Comparison of ENCODE assay signal across 2 cellular contexts in the genomic region with DNA sequence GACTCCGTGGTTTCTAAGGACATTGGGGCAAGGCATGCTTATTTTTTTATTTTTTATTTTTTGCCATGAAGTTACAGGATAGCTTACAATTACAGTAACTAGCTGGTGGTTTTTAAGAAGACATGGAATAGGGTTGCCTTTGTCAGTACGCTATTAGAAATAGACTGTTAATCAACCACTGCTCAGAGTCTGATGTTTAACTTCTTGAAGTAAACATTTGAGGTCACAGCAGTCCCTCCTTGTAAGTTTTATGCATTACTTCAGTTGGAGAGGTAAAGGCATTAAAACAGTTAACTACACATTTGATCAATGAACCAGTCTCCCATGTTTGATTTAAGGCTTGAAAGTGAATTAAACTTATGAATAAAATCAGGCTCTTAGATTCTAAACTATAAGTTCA.
TF ChIP-seq lines count a peak whose summit lies in the region.

No MANE protein-coding gene starts in this region.

TF ChIP-seq in GM12878, 131 proteins besides CTCF, POLR2A, EP300 and RAD21 (continues in another document):
- no peak for TF ChIP-seq ZNF687 (IDR thresholded peaks at IDR 0.05)
- TF ChIP-seq, protein P1, sequence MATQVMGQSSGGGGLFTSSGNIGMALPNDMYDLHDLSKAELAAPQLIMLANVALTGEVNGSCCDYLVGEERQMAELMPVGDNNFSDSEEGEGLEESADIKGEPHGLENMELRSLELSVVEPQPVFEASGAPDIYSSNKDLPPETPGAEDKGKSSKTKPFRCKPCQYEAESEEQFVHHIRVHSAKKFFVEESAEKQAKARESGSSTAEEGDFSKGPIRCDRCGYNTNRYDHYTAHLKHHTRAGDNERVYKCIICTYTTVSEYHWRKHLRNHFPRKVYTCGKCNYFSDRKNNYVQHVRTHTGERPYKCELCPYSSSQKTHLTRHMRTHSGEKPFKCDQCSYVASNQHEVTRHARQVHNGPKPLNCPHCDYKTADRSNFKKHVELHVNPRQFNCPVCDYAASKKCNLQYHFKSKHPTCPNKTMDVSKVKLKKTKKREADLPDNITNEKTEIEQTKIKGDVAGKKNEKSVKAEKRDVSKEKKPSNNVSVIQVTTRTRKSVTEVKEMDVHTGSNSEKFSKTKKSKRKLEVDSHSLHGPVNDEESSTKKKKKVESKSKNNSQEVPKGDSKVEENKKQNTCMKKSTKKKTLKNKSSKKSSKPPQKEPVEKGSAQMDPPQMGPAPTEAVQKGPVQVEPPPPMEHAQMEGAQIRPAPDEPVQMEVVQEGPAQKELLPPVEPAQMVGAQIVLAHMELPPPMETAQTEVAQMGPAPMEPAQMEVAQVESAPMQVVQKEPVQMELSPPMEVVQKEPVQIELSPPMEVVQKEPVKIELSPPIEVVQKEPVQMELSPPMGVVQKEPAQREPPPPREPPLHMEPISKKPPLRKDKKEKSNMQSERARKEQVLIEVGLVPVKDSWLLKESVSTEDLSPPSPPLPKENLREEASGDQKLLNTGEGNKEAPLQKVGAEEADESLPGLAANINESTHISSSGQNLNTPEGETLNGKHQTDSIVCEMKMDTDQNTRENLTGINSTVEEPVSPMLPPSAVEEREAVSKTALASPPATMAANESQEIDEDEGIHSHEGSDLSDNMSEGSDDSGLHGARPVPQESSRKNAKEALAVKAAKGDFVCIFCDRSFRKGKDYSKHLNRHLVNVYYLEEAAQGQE (IDR thresholded peaks at IDR 0.05; ENCODE audit: low read depth, low read length) = no peak
- TF ChIP-seq, protein P2, sequence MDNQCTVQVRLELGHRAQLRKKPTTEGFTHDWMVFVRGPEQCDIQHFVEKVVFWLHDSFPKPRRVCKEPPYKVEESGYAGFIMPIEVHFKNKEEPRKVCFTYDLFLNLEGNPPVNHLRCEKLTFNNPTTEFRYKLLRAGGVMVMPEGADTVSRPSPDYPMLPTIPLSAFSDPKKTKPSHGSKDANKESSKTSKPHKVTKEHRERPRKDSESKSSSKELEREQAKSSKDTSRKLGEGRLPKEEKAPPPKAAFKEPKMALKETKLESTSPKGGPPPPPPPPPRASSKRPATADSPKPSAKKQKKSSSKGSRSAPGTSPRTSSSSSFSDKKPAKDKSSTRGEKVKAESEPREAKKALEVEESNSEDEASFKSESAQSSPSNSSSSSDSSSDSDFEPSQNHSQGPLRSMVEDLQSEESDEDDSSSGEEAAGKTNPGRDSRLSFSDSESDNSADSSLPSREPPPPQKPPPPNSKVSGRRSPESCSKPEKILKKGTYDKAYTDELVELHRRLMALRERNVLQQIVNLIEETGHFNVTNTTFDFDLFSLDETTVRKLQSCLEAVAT (IDR thresholded peaks at IDR 0.05) = no peak
- TF ChIP-seq RELB (IDR thresholded peaks at IDR 0.05; ENCODE audit: low read depth) = no peak
- no peak for TF ChIP-seq MXI1 (IDR thresholded peaks at IDR 0.05; ENCODE audit: low read depth, low read length)
- TF ChIP-seq BACH1 (IDR thresholded peaks at IDR 0.05; ENCODE audit: borderline replicate concordance) = no peak
- no peak for TF ChIP-seq LARP7 (IDR thresholded peaks at IDR 0.05)
- no peak for TF ChIP-seq RELA (IDR thresholded peaks at IDR 0.05; ENCODE audit: borderline replicate concordance, partially characterized antibody)
- no peak for TF ChIP-seq EZH2 (IDR thresholded peaks at IDR 0.05; ENCODE audit: borderline replicate concordance, control insufficient read depth, low read depth, low read length)

TF ChIP-seq in GM12891, 5 proteins besides CTCF, POLR2A, EP300 and RAD21:
- TF ChIP-seq SPI1 (IDR thresholded peaks at IDR 0.05; ENCODE audit: low read depth, low read length) (no peak), PAX5 (IDR thresholded peaks at IDR 0.05; ENCODE audit: insufficient read depth, low read length, severe bottlenecking) (no peak), TAF1 (IDR thresholded peaks at IDR 0.05; ENCODE audit: low read depth, low read length) (no peak), POLR2AphosphoS5 (IDR thresholded peaks at IDR 0.05; ENCODE audit: low read depth, low read length) (no peak), POU2F2 (IDR thresholded peaks at IDR 0.05; ENCODE audit: low read depth, low read length) (no peak)
